ENCODE assay signal across 1 cellular context in genomic region chr16:667780-668518, GRCh38.
A peak's percentile ranks its signal among the peaks of the same experiment; 100 is the strongest.
TF ChIP-seq lines count a peak whose summit lies in the region.

RHOT2 (plus strand) TSS chr16:668132; CDS start chr16:668200, 68 bp downstream.

TF ChIP-seq in HCT116, 20 proteins besides CTCF, POLR2A, EP300 and RAD21 (continued from another document):
- TF ChIP-seq SP1 (IDR thresholded peaks at IDR 0.05; ENCODE audit: low read depth) (no peak), ZBTB33 (IDR thresholded peaks at IDR 0.05; ENCODE audit: extremely low read depth, insufficient replicate concordance, low read length) (no peak), CBX3 (IDR thresholded peaks at IDR 0.05; ENCODE audit: low read depth) (no peak), ATF3 (IDR thresholded peaks at IDR 0.05) (no peak), TCF7L2 (IDR thresholded peaks at IDR 0.05; ENCODE audit: borderline replicate concordance, extremely low read depth, insufficient read depth, insufficient read length) (no peak), ZFX (IDR thresholded peaks at IDR 0.05) (no peak), SRF (IDR thresholded peaks at IDR 0.05; ENCODE audit: low read depth) (no peak), SIN3A (IDR thresholded peaks at IDR 0.05; ENCODE audit: low read depth) (no peak), POLR2AphosphoS5 (IDR thresholded peaks at IDR 0.05; ENCODE audit: low read depth, low read length) (peak; percentile 69), EZH2 (IDR thresholded peaks at IDR 0.05) (no peak), YY1 (IDR thresholded peaks at IDR 0.05; ENCODE audit: extremely low read depth, insufficient replicate concordance, low read depth, low read length) (peak; percentile 86), ELF1 (IDR thresholded peaks at IDR 0.05; ENCODE audit: borderline replicate concordance, low read depth) (no peak; the same call in 1 of the 2 replicates)
- TF ChIP-seq, protein P1, sequence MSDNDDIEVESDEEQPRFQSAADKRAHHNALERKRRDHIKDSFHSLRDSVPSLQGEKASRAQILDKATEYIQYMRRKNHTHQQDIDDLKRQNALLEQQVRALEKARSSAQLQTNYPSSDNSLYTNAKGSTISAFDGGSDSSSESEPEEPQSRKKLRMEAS (IDR thresholded peaks at IDR 0.05): peak; percentile 50; the same call in 1 of the 2 replicates
